ENCODE assay signal across 8 cellular contexts in genomic region chr17:59106463-59107305, GRCh38. TPM values are rescaled to one million over a fixed set of nuclear protein-coding genes. Genes with fewer than 3 reads are reported as not detected.
DNase-seq lines count a peak whose midpoint lies in the region; ATAC-seq and TF ChIP-seq lines count a peak whose summit lies in the region.

Gene TRIM37 (minus strand): TSS chr17:59106880. CDS start chr17:59106461, 419 bp downstream.

- no peaks in the 10 kb centered on the region for H3K9me3 ChIP-seq in CD4-positive, CD25-positive, alpha-beta regulatory T cell (ENCODE audit: control insufficient read depth in 2 of 2, low read length in 2 of 2)
- H3K9me3 ChIP-seq in liver (ENCODE audit: control insufficient read depth in 4 of 4, low read length in 3 of 4), result no peaks in the 10 kb centered on the region

- H3K4me1 ChIP-seq in CD4-positive, CD25-positive, alpha-beta regulatory T cell (ENCODE audit: control insufficient read depth, insufficient read depth, low read length, poor library complexity, severe bottlenecking), result peaks cover 31% of the 10 kb centered on the region
- H3K4me1 ChIP-seq in liver (ENCODE audit: control insufficient read depth in 4 of 4, insufficient read depth in 4 of 4, low read length in 3 of 4), result peaks cover 0 to 16% (median 12%) of the 10 kb centered on the region in 4 donors

- peaks cover 5% of the 10 kb centered on the region for H3K36me3 Mint-ChIP-seq in CD4-positive, CD25-positive, alpha-beta regulatory T cell

- H3K36me3 ChIP-seq in CD4-positive, CD25-positive, alpha-beta regulatory T cell (ENCODE audit: control insufficient read depth, insufficient read depth, low read length), result peaks cover 5% of the 10 kb centered on the region
- peaks cover 0 to 4% (median under 1%) of the 10 kb centered on the region in 4 donors for H3K36me3 ChIP-seq in liver (ENCODE audit: control insufficient read depth in 4 of 4, insufficient read depth in 3 of 4, low read depth in 1 of 4, low read length in 3 of 4)

- H3K27ac Mint-ChIP-seq in CD4-positive, CD25-positive, alpha-beta regulatory T cell, result peak within 1 kb of the TSS; percentile 93 to 96 (median 96)

- peak; percentile 95 for ATAC-seq in CD4-positive, CD25-positive, alpha-beta regulatory T cell (ENCODE audit: low read depth in 2 of 2)
- ATAC-seq in GM19397 (IDR thresholded peaks at IDR 0.05; ENCODE audit: unreplicated experiment) (peak; percentile 97), HG03571 (IDR thresholded peaks at IDR 0.05; ENCODE audit: unreplicated experiment) (peak; percentile 94)

- H3K27me3 Mint-ChIP-seq in CD4-positive, CD25-positive, alpha-beta regulatory T cell, result no peaks in the 10 kb centered on the region

- WGBS in liver, result under 1% methylated on average over 89 of the region's 89 CpGs

- TF ChIP-seq RAD21 in liver (IDR thresholded peaks at IDR 0.05), result peak in 1 of 2 donors; percentile 11

- H3K4me3 Mint-ChIP-seq in CD4-positive, CD25-positive, alpha-beta regulatory T cell, result peak within 1 kb of the TSS; percentile 92 to 95 (median 94)

- peak within 1 kb of the TSS; percentile 94 for H3K27ac ChIP-seq in CD4-positive, CD25-positive, alpha-beta regulatory T cell (ENCODE audit: insufficient read depth, low read length, poor library complexity, severe bottlenecking)
- peak within 1 kb of the TSS; percentile 68 to 90 for H3K27ac ChIP-seq in liver (ENCODE audit: low read depth in 1 of 2, low read length in 2 of 2)

- H3K9ac ChIP-seq in liver (ENCODE audit: low read depth in 1 of 2, low read length in 2 of 2), result peak within 1 kb of the TSS; percentile 65 to 72

- peaks cover 29 to 63% (median 45%) of the 10 kb centered on the region in 4 donors for H3K4me1 Mint-ChIP-seq in CD4-positive, CD25-positive, alpha-beta regulatory T cell

- TF ChIP-seq CTCF in liver (IDR thresholded peaks at IDR 0.05; ENCODE audit: low read depth, low read length, missing input control), result peak; percentile 9

- peak within 1 kb of the TSS; percentile 98 for H3K4me3 ChIP-seq in CD4-positive, CD25-positive, alpha-beta regulatory T cell (ENCODE audit: low read depth, low read length)
- peak within 1 kb of the TSS; percentile 79 to 87 (median 86) for H3K4me3 ChIP-seq in liver (ENCODE audit: low read depth in 1 of 3, low read length in 3 of 3)

- peak; percentile 98 to 100 (median 99) for DNase-seq in CD4-positive, CD25-positive, alpha-beta regulatory T cell
- DNase-seq in NCI-H82 (lab: John Stamatoyannopoulos, UW) (peak; percentile 100), dermis microvascular lymphatic vessel endothelial cell (ENCODE audit: low read depth in 2 of 2) (peak; percentile 97 to 99)
- peak; percentile 98 for DNase-seq in activated CD4-positive, alpha-beta T cell treated with anti-CD3 and anti-CD28 coated beads, Interleukin-2, amount 50 U/mL, for 48 hours
- DNase-seq in stimulated activated CD4-positive, alpha-beta T cell treated with anti-CD3 and anti-CD28 coated beads, Interleukin-4, amount 100 ng/mL, for 24 hours, result peak; percentile 98

- H3K27me3 ChIP-seq in CD4-positive, CD25-positive, alpha-beta regulatory T cell (ENCODE audit: control insufficient read depth, insufficient read depth, low read length), result no peaks in the 10 kb centered on the region
- no peaks in the 10 kb centered on the region for H3K27me3 ChIP-seq in liver (ENCODE audit: control insufficient read depth in 4 of 4, insufficient read depth in 4 of 4, low read length in 3 of 4)

- H3K9me3 Mint-ChIP-seq in CD4-positive, CD25-positive, alpha-beta regulatory T cell, result peaks cover 0 to 1% (median 0%) of the 10 kb centered on the region in 7 donors

TF ChIP-seq in liver, 16 proteins besides CTCF, POLR2A, EP300 and RAD21:
- TF ChIP-seq YY1 (IDR thresholded peaks at IDR 0.05) (peak; percentile 87), REST (IDR thresholded peaks at IDR 0.05) (peak; percentile 44), EGR1 (IDR thresholded peaks at IDR 0.05; ENCODE audit: low read depth in 2 of 2) (peak; percentile 92 to 96), SP1 (IDR thresholded peaks at IDR 0.05) (peak; percentile 62), NR2F2 (IDR thresholded peaks at IDR 0.05) (no peak), FOXA2 (IDR thresholded peaks at IDR 0.05) (no peak), JUND (IDR thresholded peaks at IDR 0.05) (peak in 1 of 2 donors; percentile 42), GABPA (IDR thresholded peaks at IDR 0.05 in 1 of 2, conservative IDR thresholded peaks at IDR 0.05 in 1 of 2) (peak in 1 of 2 donors; percentile 69), TAF1 (conservative IDR thresholded peaks at IDR 0.05) (no peak), HNF4A (conservative IDR thresholded peaks at IDR 0.05) (no peak), MAX (IDR thresholded peaks at IDR 0.05) (peak; percentile 82), HNF4G (IDR thresholded peaks at IDR 0.05) (no peak), RXRA (IDR thresholded peaks at IDR 0.05) (peak in 1 of 2 donors; percentile 39), FOXA1 (IDR thresholded peaks at IDR 0.05) (no peak)
- TF ChIP-seq, protein P1, sequence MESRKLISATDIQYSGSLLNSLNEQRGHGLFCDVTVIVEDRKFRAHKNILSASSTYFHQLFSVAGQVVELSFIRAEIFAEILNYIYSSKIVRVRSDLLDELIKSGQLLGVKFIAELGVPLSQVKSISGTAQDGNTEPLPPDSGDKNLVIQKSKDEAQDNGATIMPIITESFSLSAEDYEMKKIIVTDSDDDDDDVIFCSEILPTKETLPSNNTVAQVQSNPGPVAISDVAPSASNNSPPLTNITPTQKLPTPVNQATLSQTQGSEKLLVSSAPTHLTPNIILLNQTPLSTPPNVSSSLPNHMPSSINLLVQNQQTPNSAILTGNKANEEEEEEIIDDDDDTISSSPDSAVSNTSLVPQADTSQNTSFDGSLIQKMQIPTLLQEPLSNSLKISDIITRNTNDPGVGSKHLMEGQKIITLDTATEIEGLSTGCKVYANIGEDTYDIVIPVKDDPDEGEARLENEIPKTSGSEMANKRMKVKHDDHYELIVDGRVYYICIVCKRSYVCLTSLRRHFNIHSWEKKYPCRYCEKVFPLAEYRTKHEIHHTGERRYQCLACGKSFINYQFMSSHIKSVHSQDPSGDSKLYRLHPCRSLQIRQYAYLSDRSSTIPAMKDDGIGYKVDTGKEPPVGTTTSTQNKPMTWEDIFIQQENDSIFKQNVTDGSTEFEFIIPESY (IDR thresholded peaks at IDR 0.05), result peak; percentile 99
- TF ChIP-seq, protein P2, sequence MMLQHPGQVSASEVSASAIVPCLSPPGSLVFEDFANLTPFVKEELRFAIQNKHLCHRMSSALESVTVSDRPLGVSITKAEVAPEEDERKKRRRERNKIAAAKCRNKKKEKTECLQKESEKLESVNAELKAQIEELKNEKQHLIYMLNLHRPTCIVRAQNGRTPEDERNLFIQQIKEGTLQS (IDR thresholded peaks at IDR 0.05), result no peak

RNA-seq across cellular contexts. Expression of gene TRIM37, which starts in this region (rescaled TPM):
- total RNA-seq in CD4-positive, CD25-positive, alpha-beta regulatory T cell, result 27.9 TPM
- polyA plus RNA-seq in CD4-positive, CD25-positive, alpha-beta regulatory T cell, result 10 to 100 TPM in 2 of 4 donors, 1 to 10 TPM in 2; 8.5 to 11.6 (median 10.6) TPM
- 33.8 and 34.4 TPM in 2 replicates for total RNA-seq in dermis microvascular lymphatic vessel endothelial cell
- total RNA-seq in liver, result 10 to 100 TPM in 1 of 2 donors, 1 to 10 TPM in 1; 8.2 to 12.9 TPM
- polyA plus RNA-seq in liver, result 1 to 10 TPM; 5.4 to 8.1 TPM

Comparison
In these comparisons a context has a peak if more than half of its experiments do, and no peak if none do; other contexts are left out.
1. Peak in every context shown above with its lines: DNase-seq, ATAC-seq, H3K4me3 ChIP-seq and H3K27ac ChIP-seq.